ENCODE assay signal across 10 cellular contexts in the genomic region with DNA sequence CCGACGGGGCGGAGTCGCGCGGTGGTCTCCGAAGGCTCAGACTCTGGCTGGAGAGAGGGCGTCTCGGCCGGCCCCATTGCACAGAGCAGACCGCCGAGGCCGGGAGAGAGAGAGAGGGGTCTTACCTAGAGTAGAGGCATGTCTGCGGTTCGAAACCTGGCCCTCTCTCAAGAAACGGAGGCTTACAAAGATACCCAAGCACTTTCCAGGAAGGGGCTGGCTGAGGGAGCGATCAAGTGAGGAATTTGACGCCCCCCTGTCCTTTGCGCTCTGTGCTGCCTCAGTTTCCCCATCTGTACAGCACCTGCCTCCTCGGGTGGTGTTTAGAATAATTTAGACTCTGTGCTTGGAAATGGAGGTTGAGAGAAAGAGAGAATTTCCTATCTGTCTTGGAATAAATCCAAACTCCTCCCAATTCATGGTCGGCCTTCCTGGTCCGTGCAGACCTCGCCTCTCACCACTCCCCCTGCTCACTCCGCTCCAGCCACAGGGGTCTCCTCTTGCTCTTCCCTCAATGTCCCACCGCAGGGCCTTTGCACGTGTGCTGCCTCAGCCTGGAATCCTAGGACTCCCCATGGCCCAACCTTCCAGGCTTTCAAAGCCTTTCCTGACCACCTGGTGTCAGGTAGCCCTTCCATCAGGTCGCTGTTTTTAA. TPM values are rescaled to one million over a fixed set of nuclear protein-coding genes. Genes with fewer than 3 reads are reported as not detected.
DNase-seq lines count a peak whose midpoint lies in the region; ATAC-seq and TF ChIP-seq lines count a peak whose summit lies in the region.
"Had no signal": no experiment of that assay in that cellular context is flagged by ENCODE, and none has a peak within 500 bp of the region (broad histone marks: within the 10 kb centered on the region; RNA-seq: fewer than 3 reads in every experiment).

No MANE protein-coding gene starts in this region.

- peak overlapping the region; percentile 82 to 94 (median 90) for H3K27ac Mint-ChIP-seq in CD14-positive monocyte
- peak overlapping the region; percentile 95 for H3K27ac Mint-ChIP-seq in activated naive CD8-positive, alpha-beta T cell treated with anti-CD3 and anti-CD28 coated beads, Interleukin-2, amount 50 U/mL, for 24 hours

- H3K36me3 ChIP-seq in HUES6 (ENCODE audit: control insufficient read depth, insufficient read depth, low read length) = no peaks in the 10 kb centered on the region
- H3K36me3 ChIP-seq in thyroid gland = no peaks in the 10 kb centered on the region

- peaks cover 51% of the 10 kb centered on the region for H3K27me3 ChIP-seq in HUES6 (ENCODE audit: control insufficient read depth, insufficient read depth, low read length)
- no peaks in the 10 kb centered on the region for H3K27me3 ChIP-seq in thyroid gland

- H3K36me3 Mint-ChIP-seq in CD14-positive monocyte = peaks cover 0 to 3% of the 10 kb centered on the region in 2 donors
- H3K36me3 Mint-ChIP-seq in activated naive CD8-positive, alpha-beta T cell treated with anti-CD3 and anti-CD28 coated beads, Interleukin-2, amount 50 U/mL, for 24 hours (ENCODE audit: low read depth) = peaks cover 2% of the 10 kb centered on the region

- DNase-seq in CD14-positive monocyte (ENCODE audit: low spot score) (no peak), kidney tubule cell (ENCODE audit: low spot score) (peak; percentile 36), thyroid gland (no peak)
- no peak for DNase-seq in activated naive CD8-positive, alpha-beta T cell treated with anti-CD3 and anti-CD28 coated beads, Interleukin-2, amount 50 U/mL, for 24 hours

- H3K9ac ChIP-seq in HUES6 (ENCODE audit: low read length) = no peak overlapping the region

- H3K4me3 ChIP-seq in HUES6 (ENCODE audit: low read depth, low read length) = peak overlapping the region; percentile 43
- H3K4me3 ChIP-seq in thyroid gland (replicated peaks in 1 of 3) = peak overlapping the region in 2 of 3 donors; percentile 35 to 60

- no peak for ATAC-seq in activated naive CD8-positive, alpha-beta T cell treated with anti-CD3 and anti-CD28 coated beads, Interleukin-2, amount 50 U/mL, for 24 hours
- ATAC-seq in HG03354 (IDR thresholded peaks at IDR 0.05; ENCODE audit: poor library complexity, severe bottlenecking, unreplicated experiment) (no peak), esophagus mucosa (no peak), HG03460 (IDR thresholded peaks at IDR 0.05; ENCODE audit: unreplicated experiment) (no peak)

- peaks cover 2 to 6% (median 3%) of the 10 kb centered on the region in 3 donors for H3K27me3 Mint-ChIP-seq in CD14-positive monocyte (ENCODE audit: low read depth in 3 of 3)
- H3K27me3 Mint-ChIP-seq in activated naive CD8-positive, alpha-beta T cell treated with anti-CD3 and anti-CD28 coated beads, Interleukin-2, amount 50 U/mL, for 24 hours = peaks cover 2% of the 10 kb centered on the region

- H3K4me1 Mint-ChIP-seq in CD14-positive monocyte = peaks cover 18% of the 10 kb centered on the region
- H3K4me1 Mint-ChIP-seq in activated naive CD8-positive, alpha-beta T cell treated with anti-CD3 and anti-CD28 coated beads, Interleukin-2, amount 50 U/mL, for 24 hours = peaks cover 22% of the 10 kb centered on the region

- WGBS in thyroid gland, 2 donors = 15 to 18% methylated on average over 15 to 27 of the region's 27 CpGs

- no peaks in the 10 kb centered on the region for H3K9me3 Mint-ChIP-seq in CD14-positive monocyte
- H3K9me3 Mint-ChIP-seq in activated naive CD8-positive, alpha-beta T cell treated with anti-CD3 and anti-CD28 coated beads, Interleukin-2, amount 50 U/mL, for 24 hours = no peaks in the 10 kb centered on the region

- no peak overlapping the region for H3K27ac ChIP-seq in HUES6 (ENCODE audit: low read depth, low read length)
- H3K27ac ChIP-seq in thyroid gland = peak overlapping the region; percentile 47 to 63 (median 54)

- H3K9me3 ChIP-seq in HUES6 (ENCODE audit: control insufficient read depth, insufficient read depth, low read depth, low read length) (no peaks in the 10 kb centered on the region), thyroid gland (no peaks in the 10 kb centered on the region)

- TF ChIP-seq POLR2A in thyroid gland (IDR thresholded peaks at IDR 0.05) = peak in 1 of 2 donors; percentile 67

- peak overlapping the region; percentile 87 to 94 for H3K4me3 Mint-ChIP-seq in CD14-positive monocyte
- H3K4me3 Mint-ChIP-seq in activated naive CD8-positive, alpha-beta T cell treated with anti-CD3 and anti-CD28 coated beads, Interleukin-2, amount 50 U/mL, for 24 hours = peak overlapping the region; percentile 83

- H3K4me1 ChIP-seq in HUES6 (ENCODE audit: control insufficient read depth, insufficient read depth, low read length) (peaks cover 37% of the 10 kb centered on the region), thyroid gland (peaks cover 0 to 13% of the 10 kb centered on the region in 2 donors)

- intact Hi-C loops in CD14-positive monocyte (cut with micrococcal nuclease) = loop anchor here in 1 of 2 donors (2.0 kb wide), 2 partner anchors 15 to 53 kb away; a partner anchor contains a TSS
- intact Hi-C loops in thyroid gland (cut with DNase I) = loop anchor here (2.0 kb wide), 1 partner anchor 41 kb away; no protein-coding TSS in a partner anchor

- TF ChIP-seq CTCF in CD14-positive monocyte (IDR thresholded peaks at IDR 0.05) (no peak), thyroid gland (IDR thresholded peaks at IDR 0.05) (no peak)

RNA-seq across cellular contexts. Expression of a gene that starts 0.7 kb away (rescaled TPM):
- 10 to 100 TPM; 14.9 to 20.2 TPM for polyA plus RNA-seq in CD14-positive monocyte
- total RNA-seq in thyroid gland (100 to 1,000 TPM in 2 of 4 donors, 10 to 100 TPM in 2; 52.1 to 178 (median 100) TPM), esophagus mucosa (41.9 TPM)

RNA-seq across cellular contexts. Expression of a gene that starts 2.5 kb away (rescaled TPM):
- not detected for polyA plus RNA-seq in CD14-positive monocyte
- total RNA-seq in thyroid gland (not detected), esophagus mucosa (not detected)
- total RNA-seq: T-helper 1 cell treated with Interleukin-12 subunit alpha and Interleukin-12 subunit beta and Interleukin-4 antibody, amounts not matched to agents 30 ng/mL and 1 ng/mL, for 36 hours; temporal lobe had no signal

RNA-seq across cellular contexts. Expression of a gene that starts 14.3 kb away (rescaled TPM):
- under 1 TPM in 1 of 2 donors, not detected in 1; 0.50 TPM for polyA plus RNA-seq in CD14-positive monocyte
- total RNA-seq in thyroid gland = 10 to 100 TPM in 2 of 4 donors, 1 to 10 TPM in 2; 2.1 to 12.0 (median 6.5) TPM
- 3.7 TPM for total RNA-seq in esophagus mucosa

RNA-seq across cellular contexts. Expression of a gene that starts 19.0 kb away (rescaled TPM):
- not detected for polyA plus RNA-seq in CD14-positive monocyte
- total RNA-seq in thyroid gland (not detected), esophagus mucosa (not detected)
- total RNA-seq: T-helper 1 cell treated with Interleukin-12 subunit alpha and Interleukin-12 subunit beta and Interleukin-4 antibody, amounts not matched to agents 30 ng/mL and 1 ng/mL, for 36 hours had no signal

RNA-seq across cellular contexts. Expression of a gene that starts 22.9 kb away (rescaled TPM):
- 1 to 10 TPM; 1.5 to 1.9 TPM for polyA plus RNA-seq in CD14-positive monocyte
- total RNA-seq in thyroid gland (10 to 100 TPM in 2 of 4 donors, 1 to 10 TPM in 2; 5.1 to 28.3 (median 12.2) TPM), esophagus mucosa (7.5 TPM)
